In genomic region chr13:114107686-114108081, GRCh38 we compare ENCODE assay signal across 1 cellular context.
TF ChIP-seq lines count a peak whose summit lies in the region.

No MANE protein-coding gene starts in this region.

TF ChIP-seq in H1, 55 proteins besides CTCF, POLR2A, EP300 and RAD21 (continued from another document):
- no peak for TF ChIP-seq SP4 (IDR thresholded peaks at IDR 0.05; ENCODE audit: low read length)
- TF ChIP-seq POU5F1 (IDR thresholded peaks at IDR 0.05; ENCODE audit: low read depth, low read length) = no peak
